26 cellular contexts compared by ENCODE assay signal in the genomic region with DNA sequence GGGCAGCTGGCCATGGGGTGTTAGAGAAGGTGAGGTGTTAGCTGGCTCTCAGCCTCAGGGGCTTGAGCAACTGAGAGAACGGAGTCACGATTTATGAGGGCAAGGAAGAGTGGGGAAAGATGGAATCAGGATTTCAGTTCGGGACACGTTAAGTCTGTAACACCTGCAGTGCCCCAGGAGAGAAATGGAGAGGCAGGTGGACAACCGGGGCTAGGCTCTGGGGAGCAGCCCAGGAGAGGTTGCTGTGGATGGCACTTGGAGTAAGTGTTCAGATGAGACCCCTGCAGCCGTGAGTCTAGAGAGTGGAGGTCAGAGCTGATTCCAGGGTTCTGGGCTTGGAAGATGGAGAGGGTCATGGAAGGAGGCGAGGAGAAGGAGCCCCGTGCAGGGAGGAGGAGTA.
"Had no signal": no experiment of that assay in that cellular context is flagged by ENCODE, and none has a peak within 500 bp of the region (broad histone marks: within the 10 kb centered on the region; RNA-seq: fewer than 3 reads in every experiment).

No MANE protein-coding gene starts in this region.

- H3K9me3 ChIP-seq: MG63 had no signal

- H3K36me3 ChIP-seq: MG63 had no signal

- H3K27me3 ChIP-seq: MG63 had no signal

- FAIRE-seq: HepG2 had no signal

- DNase-seq: IMR-90, Karpas-422, KG1, MG63, NCI-H1092, NCI-H1105 treated with DMSO at 0.1 percent for 48 hours, NCI-H1417 treated with DMSO at 0.1 percent for 48 hours, NCI-H146, NCI-H1694 treated with DMSO at 0.1 percent for 48 hours, NCI-H1930, NCI-H2081, NCI-H2107, NCI-H2171, NCI-H226, NCI-H446, NCI-H510A, NCI-H524 treated with DMSO at 0.1 percent for 48 hours, NCI-H69, NCI-H774, PC-3, SHP77 treated with DMSO at 0.1 percent for 48 hours, SK-N-SH had no signal

- ATAC-seq: HepG2, Panc1, PC-3, Right ventricle myocardium inferior had no signal

- H3K4me3 ChIP-seq: MG63 had no signal

- H3K27ac ChIP-seq: RWPE1 had no signal
